In genomic region chr9:94031380-94031779, GRCh38 we compare ENCODE assay signal across 8 cellular contexts. TPM values are rescaled to one million over a fixed set of nuclear protein-coding genes. Genes with fewer than 3 reads are reported as not detected.
DNase-seq lines count a peak whose midpoint lies in the region; ATAC-seq and TF ChIP-seq lines count a peak whose summit lies in the region.

No MANE protein-coding gene starts in this region.

- DNase-seq in LNCaP clone FGC (ENCODE audit: low read depth), result no peak
- DNase-seq in coronary artery (ENCODE audit: low spot score), result no peak
- no peak for DNase-seq in naive thymus-derived CD4-positive, alpha-beta T cell
- no peak for DNase-seq in hepatic stellate cell (ENCODE audit: low spot score)
- no peak for DNase-seq in NCI-H1105 (lab: John Stamatoyannopoulos, UW)
- DNase-seq in Ammon's horn (ENCODE audit: low spot score), result no peak

- H3K9me3 Mint-ChIP-seq in naive thymus-derived CD4-positive, alpha-beta T cell, result peaks cover 0 to 2% (median 0%) of the 10 kb centered on the region in 11 donors

- H3K4me2 ChIP-seq in BLaER1 treated with 17β-estradiol and CSF1 and Interleukin-3, amounts not matched to agents 10 nM and 100 nM, result peak overlapping the region; percentile 78 to 95 (median 90)

- H3K27ac Mint-ChIP-seq in naive thymus-derived CD4-positive, alpha-beta T cell, result peak overlapping the region; percentile 65 to 99 (median 84)

- no peaks in the 10 kb centered on the region for H4K20me1 ChIP-seq in BLaER1 treated with 17β-estradiol and CSF1 and Interleukin-3, amounts not matched to agents 10 nM and 100 nM

- 0 out of 22 replicates have a peak, but pooled peaks cover 0 to 6% (median 0%) of the 10 kb centered on the region in 11 experiments for H3K36me3 ChIP-seq in BLaER1 treated with 17β-estradiol and CSF1 and Interleukin-3, amounts not matched to agents 10 nM and 100 nM
- peaks cover 0 to 5% (median 0%) of the 10 kb centered on the region in 3 experiments for H3K36me3 ChIP-seq in naive thymus-derived CD4-positive, alpha-beta T cell (ENCODE audit: control insufficient read depth in 2 of 3, insufficient read depth in 3 of 3, low read length in 3 of 3)

- H3K27me3 ChIP-seq in BLaER1 treated with 17β-estradiol and CSF1 and Interleukin-3, amounts not matched to agents 10 nM and 100 nM, result no peaks in the 10 kb centered on the region
- H3K27me3 ChIP-seq in naive thymus-derived CD4-positive, alpha-beta T cell (ENCODE audit: control insufficient read depth in 2 of 2, insufficient read depth in 2 of 2, low read length in 2 of 2), result peaks cover 0 to 6% of the 10 kb centered on the region in 2 donors

- peak overlapping the region; percentile 85 to 100 (median 98) for H3K4me3 Mint-ChIP-seq in naive thymus-derived CD4-positive, alpha-beta T cell

- peaks cover 10 to 44% (median 40%) of the 10 kb centered on the region in 7 donors for H3K4me1 Mint-ChIP-seq in naive thymus-derived CD4-positive, alpha-beta T cell

- POLR2A ChIA-PET in naive thymus-derived CD4-positive, alpha-beta T cell (lab: Charles Lee), result interaction anchor here (0.6 kb wide), 2 partner anchors 77 to 207 kb away, joined by 3 to 4 read pairs; no protein-coding TSS in a partner anchor

- H3K27me3 Mint-ChIP-seq in naive thymus-derived CD4-positive, alpha-beta T cell, result peaks cover 0 to 19% (median 6%) of the 10 kb centered on the region in 5 donors

- CTCF ChIA-PET in naive thymus-derived CD4-positive, alpha-beta T cell (lab: Charles Lee), result interaction anchor here (1.0 kb wide), 1 partner anchor 35 kb away, joined by 3 read pairs; no protein-coding TSS in a partner anchor

- intact Hi-C loops in naive thymus-derived CD4-positive, alpha-beta T cell (cut with micrococcal nuclease), result loop anchor here in 1 of 2 donors (2.0 to 10.0 kb wide), 3 partner anchors 21 to 579 kb away; partner anchors contain the start of genes FAM120A, FAM120AOS and PHF2

- peaks cover 11 to 28% (median 24%) of the 10 kb centered on the region in 11 experiments for H3K9me3 ChIP-seq in BLaER1 treated with 17β-estradiol and CSF1 and Interleukin-3, amounts not matched to agents 10 nM and 100 nM (replicated peaks in 1 of 11)
- no peaks in the 10 kb centered on the region for H3K9me3 ChIP-seq in naive thymus-derived CD4-positive, alpha-beta T cell (ENCODE audit: control insufficient read depth in 2 of 3, low read length in 3 of 3)

- H3K9ac ChIP-seq in BLaER1 treated with 17β-estradiol and CSF1 and Interleukin-3, amounts not matched to agents 10 nM and 100 nM, result peak overlapping the region; percentile 80 to 95 (median 88)

- peak overlapping the region; percentile 72 to 91 (median 82) for H3K4me3 ChIP-seq in BLaER1 treated with 17β-estradiol and CSF1 and Interleukin-3, amounts not matched to agents 10 nM and 100 nM
- H3K4me3 ChIP-seq in LNCaP clone FGC (ENCODE audit: low read depth, low read length), result peak overlapping the region; percentile 75
- peak overlapping the region; percentile 95 for H3K4me3 ChIP-seq in coronary artery
- peak overlapping the region; percentile 89 for H3K4me3 ChIP-seq in naive thymus-derived CD4-positive, alpha-beta T cell (ENCODE audit: low read length)

- H3K4me1 ChIP-seq in BLaER1 treated with 17β-estradiol and CSF1 and Interleukin-3, amounts not matched to agents 10 nM and 100 nM, result peaks cover 8 to 21% (median 17%) of the 10 kb centered on the region in 10 experiments; a peak in 19 of 20 replicates
- peaks cover 0 to 10% of the 10 kb centered on the region in 2 donors for H3K4me1 ChIP-seq in naive thymus-derived CD4-positive, alpha-beta T cell (ENCODE audit: control insufficient read depth in 2 of 2, insufficient read depth in 2 of 2, low read length in 2 of 2)

- no peak for ATAC-seq in naive thymus-derived CD4-positive, alpha-beta T cell
- no peak for ATAC-seq in GM21381 (IDR thresholded peaks at IDR 0.05; ENCODE audit: unreplicated experiment)

- no peak for TF ChIP-seq CTCF in LNCaP clone FGC (IDR thresholded peaks at IDR 0.05; ENCODE audit: control insufficient read depth, extremely low read depth, insufficient read depth)
- no peak for TF ChIP-seq CTCF in coronary artery (IDR thresholded peaks at IDR 0.05)

- peaks cover 0 to 1% (median 0%) of the 10 kb centered on the region in 5 donors for H3K36me3 Mint-ChIP-seq in naive thymus-derived CD4-positive, alpha-beta T cell

- peak overlapping the region in 10 of 11 experiments; percentile 80 to 90 (median 86); a peak in 16 of 22 replicates for H3K27ac ChIP-seq in BLaER1 treated with 17β-estradiol and CSF1 and Interleukin-3, amounts not matched to agents 10 nM and 100 nM
- H3K27ac ChIP-seq in coronary artery, result no peak overlapping the region
- no peak overlapping the region for H3K27ac ChIP-seq in naive thymus-derived CD4-positive, alpha-beta T cell (ENCODE audit: low read depth, low read length)

RNA-seq across cellular contexts. Expression of gene PTPDC1, which starts 52.9 kb away (rescaled TPM):
- total RNA-seq in naive thymus-derived CD4-positive, alpha-beta T cell, result 1 to 10 TPM; 4.1 to 8.5 (median 4.7) TPM
- polyA plus RNA-seq in naive thymus-derived CD4-positive, alpha-beta T cell, result 1 to 10 TPM; 2.5 to 3.5 TPM

Comparison
In these comparisons a context has a peak if more than half of its experiments do, and no peak if none do; other contexts are left out.
1. H3K27ac ChIP-seq: peak in BLaER1 treated with 17β-estradiol and CSF1 and Interleukin-3, amounts not matched to agents 10 nM and 100 nM (10 of 11); none in coronary artery (0 of 2) and naive thymus-derived CD4-positive, alpha-beta T cell (single experiment).
2. Peak in every context shown above with its lines, with median percentiles within 50 percentile points of each other: H3K4me3 ChIP-seq.